In genomic region chr1:184892116-184892515, GRCh38 we compare ENCODE assay signal across 8 cellular contexts.
DNase-seq lines count a peak whose midpoint lies in the region; ATAC-seq and TF ChIP-seq lines count a peak whose summit lies in the region.

No MANE protein-coding gene starts in this region.

- H3K79me2 ChIP-seq in PC-3 (ENCODE audit: low read length): no peaks in the 10 kb centered on the region

- intact Hi-C loops in activated naive CD4-positive, alpha-beta T cell treated with anti-CD3 and anti-CD28 coated beads for 36 hours (cut with micrococcal nuclease): no loop called here
- intact Hi-C loops in PC-3 (cut with micrococcal nuclease) (no loop called here), gastrocnemius medialis (cut with DNase I; ENCODE audit: low total_unique reads) (loop anchor here (1.0 to 2.0 kb wide), 2 partner anchors 12 to 83 kb away; partner anchors contain the start of gene NIBAN1)

- no peak overlapping the region for H2AFZ ChIP-seq in PC-3 (ENCODE audit: low read length)

- H3K36me3 ChIP-seq in PC-3 (ENCODE audit: low read depth, low read length): no peaks in the 10 kb centered on the region
- H3K36me3 ChIP-seq in gastrocnemius medialis: no peaks in the 10 kb centered on the region

- no peaks in the 10 kb centered on the region for H3K9me3 Mint-ChIP-seq in activated naive CD4-positive, alpha-beta T cell treated with anti-CD3 and anti-CD28 coated beads for 36 hours
- no peaks in the 10 kb centered on the region for H3K9me3 Mint-ChIP-seq in osteocyte (ENCODE audit: unreplicated experiment)

- BruUV-seq in PC-3 (replicated peaks; lab: Mats Ljungman, UMichigan): no TSS peak

- H3K4me1 ChIP-seq in PC-3 (ENCODE audit: insufficient read depth, low read length) (peaks cover 19% of the 10 kb centered on the region; the same call in 1 of the 2 replicates), gastrocnemius medialis (peaks cover 32 to 53% of the 10 kb centered on the region in 2 donors)

- in situ Hi-C loops in gastrocnemius medialis (cut with MboI; ENCODE audit: low sequenced_read_pairs in 4 of 4): no loop called here

- H3K4me1 Mint-ChIP-seq in activated naive CD4-positive, alpha-beta T cell treated with anti-CD3 and anti-CD28 coated beads for 36 hours (ENCODE audit: low read depth): peaks cover 30% of the 10 kb centered on the region
- peaks cover 34% of the 10 kb centered on the region for H3K4me1 Mint-ChIP-seq in osteocyte (ENCODE audit: unreplicated experiment)

- H3K27me3 ChIP-seq in PC-3 (ENCODE audit: low read length) (no peaks in the 10 kb centered on the region), gastrocnemius medialis (no peaks in the 10 kb centered on the region)

- H3K9me3 ChIP-seq in PC-3 (ENCODE audit: low read length) (no peaks in the 10 kb centered on the region), gastrocnemius medialis (no peaks in the 10 kb centered on the region)

- POLR2A ChIA-PET in PC-3 (lab: Charles Lee; ENCODE audit: unreplicated experiment): no interaction called here

- no peaks in the 10 kb centered on the region for H4K20me1 ChIP-seq in PC-3 (ENCODE audit: low read length)

- H3K9me2 ChIP-seq in PC-3 (replicated peaks; ENCODE audit: low read length): no peaks in the 10 kb centered on the region

- peak; percentile 36 for DNase-seq in activated naive CD4-positive, alpha-beta T cell treated with Interleukin-2 at 50 U/mL for 16 hours
- DNase-seq in activated naive CD4-positive, alpha-beta T cell treated with anti-CD3 and anti-CD28 coated beads for 36 hours: no peak
- DNase-seq in PC-3 (peak; percentile 37), gastrocnemius medialis (no peak), NCI-H2029 treated with DMSO at 0.1 percent for 48 hours (lab: John Stamatoyannopoulos, UW) (no peak), DMS79 treated with DMSO at 0.1 percent for 48 hours (lab: John Stamatoyannopoulos, UW) (no peak), osteocyte (ENCODE audit: extremely low spot score, unreplicated experiment) (no peak)

- H3K36me3 Mint-ChIP-seq in activated naive CD4-positive, alpha-beta T cell treated with anti-CD3 and anti-CD28 coated beads for 36 hours (ENCODE audit: low read depth): no peaks in the 10 kb centered on the region
- peaks cover 5% of the 10 kb centered on the region for H3K36me3 Mint-ChIP-seq in osteocyte (ENCODE audit: unreplicated experiment)

- ATAC-seq in HG02588 (IDR thresholded peaks at IDR 0.05; ENCODE audit: unreplicated experiment) (peak; percentile 72), PC-3 (no peak), gastrocnemius medialis (no peak)

- no peak for TF ChIP-seq POLR2A in gastrocnemius medialis (IDR thresholded peaks at IDR 0.05)

- H3K9ac ChIP-seq in PC-3 (ENCODE audit: low read length): no peak overlapping the region

- TF ChIP-seq CTCF in PC-3 (conservative IDR thresholded peaks at IDR 0.05; ENCODE audit: low read depth, low read length) (no peak), gastrocnemius medialis (IDR thresholded peaks at IDR 0.05 in 4 of 5, conservative IDR thresholded peaks at IDR 0.05 in 1 of 5) (no peak), osteocyte (IDR thresholded peaks at IDR 0.05) (no peak)

- H3K4me3 ChIP-seq in PC-3 (ENCODE audit: low read length) (no peak overlapping the region), gastrocnemius medialis (no peak overlapping the region)

- H3K4me3 Mint-ChIP-seq in activated naive CD4-positive, alpha-beta T cell treated with anti-CD3 and anti-CD28 coated beads for 36 hours: no peak overlapping the region
- no peak overlapping the region for H3K4me3 Mint-ChIP-seq in osteocyte (ENCODE audit: unreplicated experiment)

- no peak overlapping the region for H3K27ac Mint-ChIP-seq in activated naive CD4-positive, alpha-beta T cell treated with anti-CD3 and anti-CD28 coated beads for 36 hours
- H3K27ac Mint-ChIP-seq in osteocyte (ENCODE audit: unreplicated experiment): no peak overlapping the region

- no peaks in the 10 kb centered on the region for H3F3A ChIP-seq in PC-3 (ENCODE audit: low read length, unreplicated experiment)

- no peak overlapping the region for H3K4me2 ChIP-seq in PC-3 (ENCODE audit: low read length)

- H3K27me3 Mint-ChIP-seq in activated naive CD4-positive, alpha-beta T cell treated with anti-CD3 and anti-CD28 coated beads for 36 hours (ENCODE audit: low read depth): peaks cover 3% of the 10 kb centered on the region
- H3K27me3 Mint-ChIP-seq in osteocyte (ENCODE audit: unreplicated experiment): no peaks in the 10 kb centered on the region

- CTCF ChIA-PET in activated naive CD4-positive, alpha-beta T cell treated with anti-CD3 and anti-CD28 coated beads for 36 hours (lab: Charles Lee): interaction anchor here (0.6 to 1.8 kb wide), 4 partner anchors 25 to 1576 kb away, joined by 4 to 12 read pairs (median 6); no protein-coding TSS in a partner anchor
- CTCF ChIA-PET in PC-3 (lab: Charles Lee): no interaction called here

- no peak overlapping the region for H3K27ac ChIP-seq in PC-3 (ENCODE audit: low read length)
- H3K27ac ChIP-seq in gastrocnemius medialis: peak overlapping the region in 3 of 4 donors; percentile 5 to 57 (median 27)

Comparison
In these comparisons a context has a peak if more than half of its experiments do, and no peak if none do; other contexts are left out.
1. DNase-seq: peak in activated naive CD4-positive, alpha-beta T cell treated with Interleukin-2 at 50 U/mL for 16 hours (single experiment) and PC-3 (single experiment); none in activated naive CD4-positive, alpha-beta T cell treated with anti-CD3 and anti-CD28 coated beads for 36 hours (single experiment), gastrocnemius medialis (0 of 2), NCI-H2029 treated with DMSO at 0.1 percent for 48 hours (single experiment), DMS79 treated with DMSO at 0.1 percent for 48 hours (single experiment) and osteocyte (single experiment).